ENCODE assay signal across 1 cellular context in genomic region chr6:144284474-144284752, GRCh38.
TF ChIP-seq lines count a peak whose summit lies in the region.

No MANE protein-coding gene starts in this region.

TF ChIP-seq in GM23338, 12 proteins besides CTCF, POLR2A, EP300 and RAD21 (continued from another document):
- no peak for TF ChIP-seq ZNF462 (CRISPR knock-in tag; IDR thresholded peaks at IDR 0.05)
TF ChIP-seq in GM23338: peak in this region for 0.
